In the genomic region with DNA sequence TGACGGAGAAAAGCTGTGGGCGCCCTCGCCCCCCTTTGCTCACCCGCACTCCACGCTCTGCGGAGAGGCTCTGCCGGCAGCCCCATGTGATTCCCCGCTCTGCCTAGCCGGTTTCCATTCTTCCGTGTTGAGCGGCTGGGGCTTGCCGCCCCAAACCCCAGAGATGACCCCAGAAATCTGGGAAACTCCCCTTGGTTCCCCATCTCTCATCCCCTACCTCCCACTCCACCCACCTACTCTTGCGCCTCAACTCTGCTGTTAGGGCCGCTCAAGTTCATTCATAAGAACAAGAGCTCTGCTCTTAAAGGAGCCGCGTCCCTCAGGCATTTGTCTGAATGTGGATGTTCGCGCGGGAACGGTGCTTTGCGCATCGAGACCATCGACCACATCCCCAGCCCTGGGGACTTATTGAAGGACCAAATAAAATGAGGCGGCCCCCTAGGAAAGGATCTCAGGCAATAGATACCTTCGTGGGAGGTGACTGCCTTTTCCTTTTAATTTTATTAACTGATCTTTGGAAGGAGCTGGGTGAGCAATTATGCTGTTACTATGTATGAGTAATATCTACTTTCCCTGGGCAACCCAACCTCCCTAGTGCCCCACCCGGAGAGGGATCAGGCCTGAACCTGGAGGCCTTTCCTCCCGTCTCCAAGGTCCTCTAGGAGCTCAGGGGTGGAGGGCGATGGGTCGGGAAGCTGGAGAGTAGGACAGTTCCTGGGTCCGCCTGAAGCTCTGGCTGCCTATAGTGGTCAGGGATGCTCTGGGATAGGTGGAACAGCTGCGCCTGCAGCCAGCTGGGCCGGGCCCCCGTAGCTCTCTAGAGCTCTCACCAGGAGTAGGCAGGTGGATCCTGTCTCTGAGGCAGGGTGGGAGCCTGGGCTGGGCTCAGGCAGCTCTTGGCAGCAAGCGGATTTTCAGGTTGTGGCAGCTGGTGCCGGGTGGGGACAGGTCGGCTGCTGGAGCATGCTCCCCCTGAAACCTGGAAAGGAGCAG, we compare ENCODE assay signal across 8 cellular contexts. TPM values are rescaled to one million over a fixed set of nuclear protein-coding genes. Genes with fewer than 3 reads are reported as not detected.
DNase-seq lines count a peak whose midpoint lies in the region; ATAC-seq, FAIRE-seq and TF ChIP-seq lines count a peak whose summit lies in the region.

No MANE protein-coding gene starts in this region.

- intact Hi-C loops in activated CD4-positive, alpha-beta memory T cell treated with anti-CD3 and anti-CD28 coated beads for 36 hours (cut with micrococcal nuclease): loop anchor here (5.0 kb wide), 3 partner anchors 54 to 86 kb away; a partner anchor contains a TSS

- H3K9me3 Mint-ChIP-seq in activated CD4-positive, alpha-beta memory T cell treated with anti-CD3 and anti-CD28 coated beads for 36 hours: no peaks in the 10 kb centered on the region
- H3K9me3 Mint-ChIP-seq in effector memory CD8-positive, alpha-beta T cell: no peaks in the 10 kb centered on the region

- H3K36me3 Mint-ChIP-seq in activated CD4-positive, alpha-beta memory T cell treated with anti-CD3 and anti-CD28 coated beads for 36 hours: peaks cover 19% of the 10 kb centered on the region
- peaks cover 5% of the 10 kb centered on the region for H3K36me3 Mint-ChIP-seq in effector memory CD8-positive, alpha-beta T cell (ENCODE audit: insufficient read depth)

- H3K4me2 ChIP-seq in A549: peak overlapping the region; percentile 97

- H3K36me3 ChIP-seq in stomach smooth muscle (ENCODE audit: control insufficient read depth in 2 of 2, insufficient read depth in 2 of 2, low read length in 2 of 2): no peaks in the 10 kb centered on the region

- peak overlapping the region; percentile 84 for H3K4me3 Mint-ChIP-seq in activated CD4-positive, alpha-beta memory T cell treated with anti-CD3 and anti-CD28 coated beads for 36 hours
- H3K4me3 Mint-ChIP-seq in effector memory CD8-positive, alpha-beta T cell: peak overlapping the region; percentile 90 to 92

- POLR2A ChIA-PET in A549 (lab: Yijun Ruan, JAX): interaction anchor here (0.8 to 1.4 kb wide), 2 partner anchors 21 to 54 kb away, joined by 3 to 8 read pairs; a partner anchor contains a TSS
- POLR2A ChIA-PET in activated CD4-positive, alpha-beta memory T cell treated with anti-CD3 and anti-CD28 coated beads for 36 hours (lab: Charles Lee): interaction anchor here (0.7 to 2.0 kb wide), 7 partner anchors 13 to 157 kb away, joined by 3 to 8 read pairs (median 3); no protein-coding TSS in a partner anchor

- 22% methylated on average over 25 of the region's 36 CpGs for WGBS in A549 (ENCODE audit: missing lambda C conversion rate)

- peak overlapping the region; percentile 60 to 87 for H3K27ac ChIP-seq in A549
- no peak overlapping the region for H3K27ac ChIP-seq in stomach smooth muscle (ENCODE audit: low read length)

- TF ChIP-seq CTCF in A549 (IDR thresholded peaks at IDR 0.05): no peak

- peak overlapping the region; percentile 75 for H3K27ac Mint-ChIP-seq in activated CD4-positive, alpha-beta memory T cell treated with anti-CD3 and anti-CD28 coated beads for 36 hours
- peak overlapping the region; percentile 87 to 92 for H3K27ac Mint-ChIP-seq in effector memory CD8-positive, alpha-beta T cell

- H3K4me1 Mint-ChIP-seq in activated CD4-positive, alpha-beta memory T cell treated with anti-CD3 and anti-CD28 coated beads for 36 hours (ENCODE audit: low read depth): peaks cover 27% of the 10 kb centered on the region
- peaks cover 19 to 20% of the 10 kb centered on the region in 2 donors for H3K4me1 Mint-ChIP-seq in effector memory CD8-positive, alpha-beta T cell (ENCODE audit: low read depth in 2 of 2)

- no peaks in the 10 kb centered on the region for H3K27me3 Mint-ChIP-seq in activated CD4-positive, alpha-beta memory T cell treated with anti-CD3 and anti-CD28 coated beads for 36 hours
- peaks cover 0 to 16% of the 10 kb centered on the region in 2 donors for H3K27me3 Mint-ChIP-seq in effector memory CD8-positive, alpha-beta T cell

- H3K9ac ChIP-seq in stomach smooth muscle (ENCODE audit: low read length in 2 of 2): peak overlapping the region; percentile 47 to 59

- H3K4me3 ChIP-seq in A549 (peak overlapping the region; percentile 70), stomach smooth muscle (ENCODE audit: low read length in 2 of 2) (peak overlapping the region; percentile 76 to 85)

- no peak for TF ChIP-seq RAD21 in A549 (conservative IDR thresholded peaks at IDR 0.05 in 1 of 2, IDR thresholded peaks at IDR 0.05 in 1 of 2)

- TF ChIP-seq EP300 in A549 (IDR thresholded peaks at IDR 0.05): no peak

- H3K9me3 ChIP-seq in A549: no peaks in the 10 kb centered on the region
- no peaks in the 10 kb centered on the region for H3K9me3 ChIP-seq in stomach smooth muscle (ENCODE audit: control insufficient read depth in 2 of 2, low read length in 2 of 2)

- FAIRE-seq in A549 (lab: Jason Lieb, UNC): no peak

- peaks cover 11% of the 10 kb centered on the region; the same call in 2 of the 3 replicates for H3K4me1 ChIP-seq in A549
- peaks cover 47% of the 10 kb centered on the region for H3K4me1 ChIP-seq in stomach smooth muscle (ENCODE audit: control insufficient read depth, insufficient read depth, low read length)

- DNase-seq in A549 (ENCODE audit: low read depth in 1 of 2, low spot score in 1 of 2) (peak; percentile 30 to 40), NCI-H226 (peak; percentile 68), myocyte (ENCODE audit: low read depth) (peak; percentile 47)
- DNase-seq in activated CD4-positive, alpha-beta memory T cell treated with anti-CD3 and anti-CD28 coated beads for 36 hours: peak; percentile 78
- peak; percentile 8 to 19 (median 17) for DNase-seq in effector memory CD8-positive, alpha-beta T cell

- ATAC-seq in A549 (peak; percentile 51 to 70; a peak in 5 of 6 replicates), GM18502 (IDR thresholded peaks at IDR 0.05; ENCODE audit: poor library complexity, unreplicated experiment) (peak; percentile 44), HG03097 (IDR thresholded peaks at IDR 0.05; ENCODE audit: low FRiP score, unreplicated experiment) (peak; percentile 23)
- peak; percentile 66 for ATAC-seq in effector memory CD8-positive, alpha-beta T cell (replicated peaks)

- peaks cover 0 to 2% of the 10 kb centered on the region in 2 donors for H3K27me3 ChIP-seq in stomach smooth muscle (ENCODE audit: control insufficient read depth in 1 of 2, insufficient read depth in 2 of 2, low read length in 2 of 2)

- TF ChIP-seq POLR2A in A549 (IDR thresholded peaks at IDR 0.05; ENCODE audit: low read length): no peak

- CTCF ChIA-PET in A549 (lab: Yijun Ruan, JAX): interaction anchor here (0.5 to 3.8 kb wide), 8 partner anchors 15 to 680 kb away, joined by 3 to 18 read pairs (median 4); no protein-coding TSS in a partner anchor
- CTCF ChIA-PET in activated CD4-positive, alpha-beta memory T cell treated with anti-CD3 and anti-CD28 coated beads for 36 hours (lab: Charles Lee): interaction anchor here (0.8 to 3.1 kb wide), 8 partner anchors 17 to 158 kb away, joined by 3 to 16 read pairs (median 6); a partner anchor contains a TSS

TF ChIP-seq in A549, 52 proteins besides CTCF, POLR2A, EP300 and RAD21:
- no peak for TF ChIP-seq HOXB5 (CRISPR knock-in tag; IDR thresholded peaks at IDR 0.05)
- TF ChIP-seq NPAS2 (CRISPR knock-in tag; IDR thresholded peaks at IDR 0.05; ENCODE audit: borderline replicate concordance): no peak
- TF ChIP-seq, protein P1, sequence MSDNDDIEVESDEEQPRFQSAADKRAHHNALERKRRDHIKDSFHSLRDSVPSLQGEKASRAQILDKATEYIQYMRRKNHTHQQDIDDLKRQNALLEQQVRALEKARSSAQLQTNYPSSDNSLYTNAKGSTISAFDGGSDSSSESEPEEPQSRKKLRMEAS (IDR thresholded peaks at IDR 0.05): no peak; the same call in 1 of the 2 replicates
- no peak for TF ChIP-seq POLR2AphosphoS2 (conservative IDR thresholded peaks at IDR 0.05; ENCODE audit: low read length)
- TF ChIP-seq, protein P2, sequence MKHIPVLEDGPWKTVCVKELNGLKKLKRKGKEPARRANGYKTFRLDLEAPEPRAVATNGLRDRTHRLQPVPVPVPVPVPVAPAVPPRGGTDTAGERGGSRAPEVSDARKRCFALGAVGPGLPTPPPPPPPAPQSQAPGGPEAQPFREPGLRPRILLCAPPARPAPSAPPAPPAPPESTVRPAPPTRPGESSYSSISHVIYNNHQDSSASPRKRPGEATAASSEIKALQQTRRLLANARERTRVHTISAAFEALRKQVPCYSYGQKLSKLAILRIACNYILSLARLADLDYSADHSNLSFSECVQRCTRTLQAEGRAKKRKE (CRISPR knock-in tag; IDR thresholded peaks at IDR 0.05; ENCODE audit: low read depth): no peak
- TF ChIP-seq SREBF2 (IDR thresholded peaks at IDR 0.05): no peak

RNA-seq across cellular contexts. Expression of a gene that starts 0.9 kb away (rescaled TPM):
- polyA plus RNA-seq in A549 (2011; rRNA removed) (3.1 and 3.9 TPM in 2 replicates), A549 (2017; fragmentation: RNase III; extraction: RNeasy Plus Mini Kit Qiagen cat#74134 plus additional on column Dnase treatment) (2.8 to 3.0 TPM (median 2.9 TPM) in 3 replicates)
- polyA plus RNA-seq in A549 (2012; cell fraction: cytosol; rRNA removed): 3.7 and 4.6 TPM in 2 replicates
- 8.8 and 10.1 TPM in 2 replicates for polyA plus RNA-seq in A549 (2012; cell fraction: nucleus; rRNA removed)
- polyA minus RNA-seq in A549 (2011; rRNA and poly(A)+ RNA removed): 4.6 and 6.0 TPM in 2 replicates
- total RNA-seq in activated CD4-positive, alpha-beta memory T cell treated with anti-CD3 and anti-CD28 coated beads for 36 hours: 1 to 10 TPM; 6.0 to 7.5 TPM
- total RNA-seq in myocyte: 15.9 and 16.4 TPM in 2 replicates
- 9.6 TPM for polyA plus RNA-seq in myocyte (2012)

RNA-seq across cellular contexts. Expression of a gene that starts 54.1 kb away (rescaled TPM):
- polyA plus RNA-seq in A549 (2011; rRNA removed): 1.3 and 1.5 TPM in 2 replicates
- 0.63 and 0.92 TPM in 2 replicates for polyA plus RNA-seq in A549 (2012; cell fraction: cytosol; rRNA removed)
- polyA plus RNA-seq in A549 (2012; cell fraction: nucleus; rRNA removed): 0.52 and 0.82 TPM in 2 replicates
- 0.62 to 0.68 TPM (median 0.67 TPM) in 3 replicates for polyA plus RNA-seq in A549 (2017; fragmentation: RNase III; extraction: RNeasy Plus Mini Kit Qiagen cat#74134 plus additional on column Dnase treatment)
- 1.7 and 2.0 TPM in 2 replicates for polyA minus RNA-seq in A549 (2011; rRNA and poly(A)+ RNA removed)
- total RNA-seq in activated CD4-positive, alpha-beta memory T cell treated with anti-CD3 and anti-CD28 coated beads for 36 hours: under 1 TPM in 1 of 2 experiments, not detected in 1; 0.07 TPM
- 77.9 and 143 TPM in 2 replicates for total RNA-seq in myocyte
- polyA plus RNA-seq in myocyte (2012): 11.2 TPM

Comparison
In these comparisons a context has a peak if more than half of its experiments do, and no peak if none do; other contexts are left out.
1. DNase-seq: peak in every context shown above with its lines; median percentile 78 in activated CD4-positive, alpha-beta memory T cell treated with anti-CD3 and anti-CD28 coated beads for 36 hours; 68 in NCI-H226; 47 in myocyte; 35 in A549; 17 in effector memory CD8-positive, alpha-beta T cell.
2. RNA of a gene that starts 54.1 kb away (total RNA-seq): 77.9 to 143 TPM in myocyte; 0.07 TPM in activated CD4-positive, alpha-beta memory T cell treated with anti-CD3 and anti-CD28 coated beads for 36 hours; every median in the first group is over 10 times any median in the second.
3. Peak in every context shown above with its lines, with median percentiles within 50 percentile points of each other: ATAC-seq.